Comparison of ENCODE assay signal across 8 cellular contexts in genomic region chr19:7292950-7293794, GRCh38.
DNase-seq lines count a peak whose midpoint lies in the region; ATAC-seq and TF ChIP-seq lines count a peak whose summit lies in the region.

No MANE protein-coding gene starts in this region.

- no peak for ATAC-seq in GM18873 (IDR thresholded peaks at IDR 0.05; ENCODE audit: low FRiP score, unreplicated experiment)

- no peaks in the 10 kb centered on the region for H3K36me3 ChIP-seq in brain microvascular endothelial cell (replicated peaks)
- no peaks in the 10 kb centered on the region for H3K36me3 ChIP-seq in stomach smooth muscle (ENCODE audit: control insufficient read depth in 2 of 2, insufficient read depth in 2 of 2, low read length in 2 of 2)

- H3K4me1 ChIP-seq in stomach smooth muscle (ENCODE audit: control insufficient read depth, insufficient read depth, low read length): peaks cover 28% of the 10 kb centered on the region

- peak overlapping the region; percentile 62 for H3K27ac ChIP-seq in HL-60 (replicated peaks)
- no peak overlapping the region for H3K27ac ChIP-seq in brain microvascular endothelial cell
- H3K27ac ChIP-seq in stomach smooth muscle (ENCODE audit: low read length): peak overlapping the region; percentile 73

- H3K9ac ChIP-seq in stomach smooth muscle (ENCODE audit: low read length in 2 of 2): peak overlapping the region; percentile 68 to 78

- no peaks in the 10 kb centered on the region for H3K9me3 ChIP-seq in stomach smooth muscle (ENCODE audit: control insufficient read depth in 2 of 2, low read length in 2 of 2)

- DNase-seq in ELF-1 (ENCODE audit: low read depth, low spot score): peak; percentile 25
- peak; percentile 38 to 42 for DNase-seq in HL-60 (ENCODE audit: low read depth in 1 of 2, low spot score in 1 of 2)
- DNase-seq in brain microvascular endothelial cell: no peak
- DNase-seq in left kidney (ENCODE audit: low read depth, low spot score): peak; percentile 60
- no peak for DNase-seq in effector CD4-positive, alpha-beta T cell
- no peak for DNase-seq in activated effector memory CD4-positive, alpha-beta T cell treated with Interleukin-2 at 50 U/mL for 16 hours

- in situ Hi-C loops in brain microvascular endothelial cell (cut with HindIII; ENCODE audit: low pct_ligation_motif_present, low sequenced_read_pairs): no loop called here

- H3K4me3 ChIP-seq in HL-60 (replicated peaks; ENCODE audit: insufficient read depth, low read length): peak overlapping the region; percentile 86
- peak overlapping the region; percentile 55 for H3K4me3 ChIP-seq in brain microvascular endothelial cell (ENCODE audit: low read depth, low read length)
- H3K4me3 ChIP-seq in stomach smooth muscle (ENCODE audit: low read length in 2 of 2): peak overlapping the region; percentile 66 to 83

- TF ChIP-seq CTCF in HL-60 (IDR thresholded peaks at IDR 0.05; ENCODE audit: insufficient read depth, low read length) (no peak), brain microvascular endothelial cell (IDR thresholded peaks at IDR 0.05; ENCODE audit: low read depth, low read length, missing control alignments) (no peak)

- H3K27me3 ChIP-seq in HL-60 (ENCODE audit: insufficient read depth, poor library complexity, severe bottlenecking) (no peaks in the 10 kb centered on the region), brain microvascular endothelial cell (replicated peaks) (no peaks in the 10 kb centered on the region), stomach smooth muscle (ENCODE audit: control insufficient read depth in 1 of 2, insufficient read depth in 2 of 2, low read length in 2 of 2) (no peaks in the 10 kb centered on the region)

Comparison
In these comparisons a context has a peak if more than half of its experiments do, and no peak if none do; other contexts are left out.
1. DNase-seq: peak in ELF-1 (single experiment), HL-60 (2 of 2) and left kidney (single experiment); none in brain microvascular endothelial cell (single experiment), effector CD4-positive, alpha-beta T cell (single experiment) and activated effector memory CD4-positive, alpha-beta T cell treated with Interleukin-2 at 50 U/mL for 16 hours (single experiment).
2. Peak in every context shown above with its lines, with median percentiles within 50 percentile points of each other: H3K4me3 ChIP-seq.